In genomic region chr22:50530280-50530856, GRCh38 we compare ENCODE assay signal across 8 cellular contexts. TPM values are rescaled to one million over a fixed set of nuclear protein-coding genes. Genes with fewer than 3 reads are reported as not detected.
DNase-seq lines count a peak whose midpoint lies in the region; ATAC-seq and TF ChIP-seq lines count a peak whose summit lies in the region.

No MANE protein-coding gene starts in this region.

- H3K4me3 ChIP-seq in H7 (ENCODE audit: insufficient read depth, low read depth, low read length), result peak overlapping the region; percentile 50
- H3K4me3 ChIP-seq in Panc1 (ENCODE audit: low read depth in 2 of 2, low read length in 2 of 2), result peak overlapping the region; percentile 56 to 79
- H3K4me3 ChIP-seq in cardiac fibroblast (replicated peaks in 1 of 2; ENCODE audit: low read depth in 2 of 2, low read length in 2 of 2), result peak overlapping the region; percentile 55 to 59

- peak; percentile 51 for ATAC-seq in Panc1
- ATAC-seq in stimulated activated naive CD8-positive, alpha-beta T cell treated with anti-CD3 and anti-CD28 coated beads, Interleukin-15, Interleukin-2, amounts not matched to agents 100 U/mL and 50 U/mL, for 24 hours, result peak; percentile 16

- in situ Hi-C loops in Panc1 (cut with HindIII; ENCODE audit: low pct_unique_long_range_greater_than_20kb, low sequenced_read_pairs), result no loop called here

- peaks cover 7% of the 10 kb centered on the region for H3K4me1 ChIP-seq in Panc1 (ENCODE audit: control insufficient read depth, insufficient read depth, low read length)

- TF ChIP-seq CTCF in Panc1 (IDR thresholded peaks at IDR 0.05) (no peak), cardiac fibroblast (IDR thresholded peaks at IDR 0.05; ENCODE audit: low read depth, low read length) (no peak)

- H3K9me3 ChIP-seq in Panc1 (ENCODE audit: control insufficient read depth, insufficient read depth, low read depth, low read length), result no peaks in the 10 kb centered on the region

- intact Hi-C loops in Panc1 (cut with micrococcal nuclease; ENCODE audit: unreplicated experiment), result no loop called here

- CTCF ChIA-PET in Panc1 (lab: Charles Lee), result no interaction called here

- H3K36me3 ChIP-seq in H7 (replicated peaks; ENCODE audit: control insufficient read depth, insufficient read depth, low read length), result no peaks in the 10 kb centered on the region
- no peaks in the 10 kb centered on the region; the same call in 1 of the 2 replicates for H3K36me3 ChIP-seq in Panc1 (ENCODE audit: control insufficient read depth, insufficient read depth, low read length)

- POLR2A ChIA-PET in Panc1 (lab: Charles Lee), result no interaction called here

- H3K27me3 ChIP-seq in H7 (ENCODE audit: control insufficient read depth, insufficient read depth, low read length) (peaks cover 64% of the 10 kb centered on the region), Panc1 (ENCODE audit: control insufficient read depth, insufficient read depth, low read length) (no peaks in the 10 kb centered on the region)

- DNase-seq in DMS53 (lab: John Stamatoyannopoulos, UW) (peak; percentile 86), H7 (no peak), Panc1 (ENCODE audit: low read depth, low spot score) (no peak), cardiac fibroblast (ENCODE audit: low read depth in 2 of 2) (peak; percentile 83 to 90), left kidney (ENCODE audit: low read depth, low spot score) (peak; percentile 59), NCI-H2107 (lab: John Stamatoyannopoulos, UW) (no peak), superior temporal gyrus (ENCODE audit: extremely low spot score) (no peak)
- peak; percentile 78 for DNase-seq in stimulated activated naive CD8-positive, alpha-beta T cell treated with anti-CD3 and anti-CD28 coated beads, Interleukin-15, Interleukin-2, amounts not matched to agents 100 U/mL and 50 U/mL, for 24 hours

- BruUV-seq in Panc1 (replicated peaks; lab: Mats Ljungman, UMichigan), result no TSS peak

- peak overlapping the region; percentile 91 for H3K27ac ChIP-seq in Panc1 (ENCODE audit: low read length)

RNA-seq across cellular contexts. Expression of gene TYMP, which starts 0.6 kb away (rescaled TPM):
- total RNA-seq in H7 (2014; rRNA removed; shearing (Covaris generic)), result 0.55 and 1.1 TPM in 2 replicates
- total RNA-seq in Panc1 (2021; ENCODE audit: unreplicated experiment), result 56.0 TPM
- polyA plus RNA-seq in Panc1 (2012; ENCODE audit: insufficient read length), result 99.6 TPM

RNA-seq across cellular contexts. Expression of gene SCO2, which starts 5.0 kb away (rescaled TPM):
- 1.2 TPM in 1 of 2 replicates, not detected in the other for total RNA-seq in H7 (2014; rRNA removed; shearing (Covaris generic))
- total RNA-seq in Panc1 (2021; ENCODE audit: unreplicated experiment), result 14.2 TPM
- 14.0 TPM for polyA plus RNA-seq in Panc1 (2012; ENCODE audit: insufficient read length)

RNA-seq across cellular contexts. Expression of gene KLHDC7B, which starts 15.3 kb away (rescaled TPM):
- total RNA-seq in H7 (2014; rRNA removed; shearing (Covaris generic)), result not detected in 2 replicates
- total RNA-seq in Panc1 (2021; ENCODE audit: unreplicated experiment), result 1.8 TPM
- polyA plus RNA-seq in Panc1 (2012; ENCODE audit: insufficient read length), result 0.65 TPM

RNA-seq across cellular contexts. Expression of gene NCAPH2, which starts 22.3 kb away (rescaled TPM):
- total RNA-seq in H7 (2014; rRNA removed; shearing (Covaris generic)), result 74.1 and 86.5 TPM in 2 replicates
- total RNA-seq in Panc1 (2021; ENCODE audit: unreplicated experiment), result 55.6 TPM
- 44.9 TPM for polyA plus RNA-seq in Panc1 (2012; ENCODE audit: insufficient read length)

RNA-seq across cellular contexts. Expression of gene LMF2, which starts 22.9 kb away (rescaled TPM):
- total RNA-seq in H7 (2014; rRNA removed; shearing (Covaris generic)), result 19.0 and 28.1 TPM in 2 replicates
- total RNA-seq in Panc1 (2021; ENCODE audit: unreplicated experiment), result 54.2 TPM
- polyA plus RNA-seq in Panc1 (2012; ENCODE audit: insufficient read length), result 46.0 TPM

Comparison
In these comparisons a context has a peak if more than half of its experiments do, and no peak if none do; other contexts are left out.
1. DNase-seq: peak in DMS53 (single experiment), cardiac fibroblast (2 of 2), left kidney (single experiment) and stimulated activated naive CD8-positive, alpha-beta T cell treated with anti-CD3 and anti-CD28 coated beads, Interleukin-15, Interleukin-2, amounts not matched to agents 100 U/mL and 50 U/mL, for 24 hours (single experiment); none in H7 (single experiment), Panc1 (single experiment), NCI-H2107 (single experiment) and superior temporal gyrus (single experiment).
2. RNA of gene TYMP, which starts 0.6 kb away (total RNA-seq): 56.0 TPM in Panc1 (single experiment); 0.55 to 1.1 TPM in H7; every median in the first group is over 10 times any median in the second.
3. Peak in every context shown above with its lines, with median percentiles within 50 percentile points of each other: H3K4me3 ChIP-seq.